1 cellular context compared by ENCODE assay signal in genomic region chr3:38649500-38650247, GRCh38.
TF ChIP-seq lines count a peak whose summit lies in the region.

SCN5A (minus strand) TSS chr3:38649687; CDS start chr3:38633307, 16,380 bp downstream.

TF ChIP-seq in K562, 482 proteins besides CTCF, POLR2A, EP300 and RAD21 (continued from another document and continues in another):
- no peak for TF ChIP-seq ZNF354B (CRISPR knock-in tag; IDR thresholded peaks at IDR 0.05)
- peak; percentile 15 for TF ChIP-seq MXD1 (CRISPR knock-in tag; IDR thresholded peaks at IDR 0.05; ENCODE audit: borderline replicate concordance, poor library complexity, severe bottlenecking)
- TF ChIP-seq ZFX (CRISPR knock-in tag; IDR thresholded peaks at IDR 0.05) = no peak
- TF ChIP-seq, protein P1, sequence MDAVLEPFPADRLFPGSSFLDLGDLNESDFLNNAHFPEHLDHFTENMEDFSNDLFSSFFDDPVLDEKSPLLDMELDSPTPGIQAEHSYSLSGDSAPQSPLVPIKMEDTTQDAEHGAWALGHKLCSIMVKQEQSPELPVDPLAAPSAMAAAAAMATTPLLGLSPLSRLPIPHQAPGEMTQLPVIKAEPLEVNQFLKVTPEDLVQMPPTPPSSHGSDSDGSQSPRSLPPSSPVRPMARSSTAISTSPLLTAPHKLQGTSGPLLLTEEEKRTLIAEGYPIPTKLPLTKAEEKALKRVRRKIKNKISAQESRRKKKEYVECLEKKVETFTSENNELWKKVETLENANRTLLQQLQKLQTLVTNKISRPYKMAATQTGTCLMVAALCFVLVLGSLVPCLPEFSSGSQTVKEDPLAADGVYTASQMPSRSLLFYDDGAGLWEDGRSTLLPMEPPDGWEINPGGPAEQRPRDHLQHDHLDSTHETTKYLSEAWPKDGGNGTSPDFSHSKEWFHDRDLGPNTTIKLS (IDR thresholded peaks at IDR 0.05; ENCODE audit: borderline replicate concordance, low read depth) = no peak; the same call in 1 of the 2 replicates
- TF ChIP-seq CXXC5 (CRISPR knock-in tag; IDR thresholded peaks at IDR 0.05) = peak; percentile 63
- no peak for TF ChIP-seq ZNF592 (IDR thresholded peaks at IDR 0.05)
- TF ChIP-seq RERE (CRISPR knock-in tag; IDR thresholded peaks at IDR 0.05; ENCODE audit: borderline replicate concordance) = no peak
- TF ChIP-seq ZNF407 (IDR thresholded peaks at IDR 0.05; ENCODE audit: low read depth) = no peak
- TF ChIP-seq HDAC1 (IDR thresholded peaks at IDR 0.05) = peak in 1 of 2 experiments; percentile 83; a peak in 2 of 4 replicates
- TF ChIP-seq YBX1 (IDR thresholded peaks at IDR 0.05) = no peak
- no peak for TF ChIP-seq HMBOX1 (IDR thresholded peaks at IDR 0.05)
- peak; percentile 89 for TF ChIP-seq L3MBTL2 (IDR thresholded peaks at IDR 0.05)
- TF ChIP-seq PCBP2 (IDR thresholded peaks at IDR 0.05; ENCODE audit: low read depth, low read length, poor library complexity, severe bottlenecking) = no peak
- no peak for TF ChIP-seq ZBTB8A (IDR thresholded peaks at IDR 0.05; ENCODE audit: partially characterized antibody)
- TF ChIP-seq TBP (optimal IDR thresholded peaks at IDR 0.05; ENCODE audit: low read depth, low read length) = peak; percentile 47
- no peak for TF ChIP-seq ZFP36 (IDR thresholded peaks at IDR 0.05; ENCODE audit: low read depth, low read length, partially characterized antibody)
- TF ChIP-seq NCOA2 (IDR thresholded peaks at IDR 0.05; ENCODE audit: partially characterized antibody in 2 of 2) = peak in 1 of 2 experiments; percentile 57
- no peak for TF ChIP-seq GTF2A2 (tag; IDR thresholded peaks at IDR 0.05)
- no peak for TF ChIP-seq IRF2 (CRISPR knock-in tag; IDR thresholded peaks at IDR 0.05)
- peak; percentile 34; the same call in 1 of the 2 replicates for TF ChIP-seq DPF2 (IDR thresholded peaks at IDR 0.05)
- peak; percentile 44; the same call in 1 of the 2 replicates for TF ChIP-seq ZBTB7A (IDR thresholded peaks at IDR 0.05; ENCODE audit: borderline replicate concordance, control insufficient read depth, low read depth, low read length)
- TF ChIP-seq ARID2 (IDR thresholded peaks at IDR 0.05) = no peak
- TF ChIP-seq PPARD (CRISPR knock-in tag; IDR thresholded peaks at IDR 0.05) = no peak
- TF ChIP-seq STAG1 (CRISPR knock-in tag; IDR thresholded peaks at IDR 0.05; ENCODE audit: borderline replicate concordance) = 0 out of 2 replicates have a peak, but pooled peaks have one; percentile 6
- peak; percentile 39; the same call in 1 of the 2 replicates for TF ChIP-seq SAFB (IDR thresholded peaks at IDR 0.05; ENCODE audit: borderline replicate concordance, low read depth, low read length)
- TF ChIP-seq, protein P2, sequence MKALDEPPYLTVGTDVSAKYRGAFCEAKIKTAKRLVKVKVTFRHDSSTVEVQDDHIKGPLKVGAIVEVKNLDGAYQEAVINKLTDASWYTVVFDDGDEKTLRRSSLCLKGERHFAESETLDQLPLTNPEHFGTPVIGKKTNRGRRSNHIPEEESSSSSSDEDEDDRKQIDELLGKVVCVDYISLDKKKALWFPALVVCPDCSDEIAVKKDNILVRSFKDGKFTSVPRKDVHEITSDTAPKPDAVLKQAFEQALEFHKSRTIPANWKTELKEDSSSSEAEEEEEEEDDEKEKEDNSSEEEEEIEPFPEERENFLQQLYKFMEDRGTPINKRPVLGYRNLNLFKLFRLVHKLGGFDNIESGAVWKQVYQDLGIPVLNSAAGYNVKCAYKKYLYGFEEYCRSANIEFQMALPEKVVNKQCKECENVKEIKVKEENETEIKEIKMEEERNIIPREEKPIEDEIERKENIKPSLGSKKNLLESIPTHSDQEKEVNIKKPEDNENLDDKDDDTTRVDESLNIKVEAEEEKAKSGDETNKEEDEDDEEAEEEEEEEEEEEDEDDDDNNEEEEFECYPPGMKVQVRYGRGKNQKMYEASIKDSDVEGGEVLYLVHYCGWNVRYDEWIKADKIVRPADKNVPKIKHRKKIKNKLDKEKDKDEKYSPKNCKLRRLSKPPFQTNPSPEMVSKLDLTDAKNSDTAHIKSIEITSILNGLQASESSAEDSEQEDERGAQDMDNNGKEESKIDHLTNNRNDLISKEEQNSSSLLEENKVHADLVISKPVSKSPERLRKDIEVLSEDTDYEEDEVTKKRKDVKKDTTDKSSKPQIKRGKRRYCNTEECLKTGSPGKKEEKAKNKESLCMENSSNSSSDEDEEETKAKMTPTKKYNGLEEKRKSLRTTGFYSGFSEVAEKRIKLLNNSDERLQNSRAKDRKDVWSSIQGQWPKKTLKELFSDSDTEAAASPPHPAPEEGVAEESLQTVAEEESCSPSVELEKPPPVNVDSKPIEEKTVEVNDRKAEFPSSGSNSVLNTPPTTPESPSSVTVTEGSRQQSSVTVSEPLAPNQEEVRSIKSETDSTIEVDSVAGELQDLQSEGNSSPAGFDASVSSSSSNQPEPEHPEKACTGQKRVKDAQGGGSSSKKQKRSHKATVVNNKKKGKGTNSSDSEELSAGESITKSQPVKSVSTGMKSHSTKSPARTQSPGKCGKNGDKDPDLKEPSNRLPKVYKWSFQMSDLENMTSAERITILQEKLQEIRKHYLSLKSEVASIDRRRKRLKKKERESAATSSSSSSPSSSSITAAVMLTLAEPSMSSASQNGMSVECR (CRISPR knock-in tag; IDR thresholded peaks at IDR 0.05) = peak; percentile 56; the same call in 1 of the 2 replicates
- no peak for TF ChIP-seq TBL1XR1 (IDR thresholded peaks at IDR 0.05; ENCODE audit: low read length in 2 of 2)
- TF ChIP-seq FOSL1 (tag; conservative IDR thresholded peaks at IDR 0.05) = no peak
